Comparison of ENCODE assay signal across 14 cellular contexts in genomic region chr2:112229365-112229764, GRCh38. TPM values are rescaled to one million over a fixed set of nuclear protein-coding genes. Genes with fewer than 3 reads are reported as not detected.
DNase-seq lines count a peak whose midpoint lies in the region; ATAC-seq, FAIRE-seq and TF ChIP-seq lines count a peak whose summit lies in the region.
"Had no signal": no experiment of that assay in that cellular context is flagged by ENCODE, and none has a peak within 500 bp of the region (broad histone marks: within the 10 kb centered on the region; RNA-seq: fewer than 3 reads in every experiment).

No MANE protein-coding gene starts in this region.

- peaks cover 0 to 3% of the 10 kb centered on the region in 2 donors for H3K36me3 ChIP-seq in kidney (ENCODE audit: control insufficient read depth in 1 of 2, insufficient read depth in 2 of 2, low read length in 2 of 2)

- H3K4me3 ChIP-seq in kidney (ENCODE audit: low read length in 2 of 2), result no peak overlapping the region
- H3K4me3 ChIP-seq: dorsolateral prefrontal cortex, hepatocyte had no signal

- no peak for ATAC-seq in HG03565 (IDR thresholded peaks at IDR 0.05; ENCODE audit: unreplicated experiment)

- no peaks in the 10 kb centered on the region for H3K9me3 ChIP-seq in kidney (ENCODE audit: control insufficient read depth in 1 of 2, low read length in 2 of 2)
- H3K9me3 ChIP-seq: BE2C had no signal

- no peak for FAIRE-seq in kidney (lab: Jason Lieb, UNC)

- no peak overlapping the region for H3K27ac ChIP-seq in kidney (ENCODE audit: low read depth in 2 of 2, low read length in 2 of 2)
- H3K27ac ChIP-seq: dorsolateral prefrontal cortex, hepatocyte, parathyroid adenoma had no signal

- intact Hi-C loops in kidney (cut with DNase I), result no loop called here

- no peak overlapping the region for H3K9ac ChIP-seq in kidney (ENCODE audit: low read length in 2 of 2)
- H3K9ac ChIP-seq: parathyroid adenoma had no signal

- TF ChIP-seq CTCF in kidney (IDR thresholded peaks at IDR 0.05; ENCODE audit: borderline replicate concordance, extremely low read depth, insufficient read depth), result no peak

- DNase-seq in COLO829 (ENCODE audit: low spot score) (peak; percentile 19), KBM-7 (peak; percentile 5), SK-MEL-5 (ENCODE audit: low read depth, low spot score) (peak; percentile 15), fibroblast of the conjunctiva (ENCODE audit: low read depth) (peak; percentile 79), globus pallidus (ENCODE audit: low spot score) (no peak), kidney (no peak)
- no peak for DNase-seq in activated CD4-positive, alpha-beta T cell treated with anti-CD3 and anti-CD28 coated beads for 4 hours
- DNase-seq: activated naive CD4-positive, alpha-beta T cell treated with anti-CD3 and anti-CD28 coated beads, Interleukin-2, amount 50 U/mL, for 16 hours; BE2C; dorsolateral prefrontal cortex; NCI-H146 had no signal

- H3K4me1 ChIP-seq in kidney (ENCODE audit: control insufficient read depth in 1 of 2, insufficient read depth in 1 of 2, low read depth in 1 of 2, low read length in 2 of 2), result no peaks in the 10 kb centered on the region
- H3K4me1 ChIP-seq: BE2C, parathyroid adenoma had no signal

- in situ Hi-C loops in KBM-7 (cut with MboI; ENCODE audit: low pct_unique_long_range_greater_than_20kb, low sequenced_read_pairs), result no loop called here
- in situ Hi-C loops in SK-MEL-5 (cut with HindIII; ENCODE audit: low pct_unique_long_range_greater_than_20kb, low sequenced_read_pairs), result no loop called here

RNA-seq across cellular contexts. Expression of gene ZC3H8, which starts 25.5 kb away (rescaled TPM):
- 19.7 and 22.7 TPM in 2 replicates for total RNA-seq in SK-MEL-5 (2014; rRNA removed; shearing (Covaris generic))
- polyA plus RNA-seq in SK-MEL-5 (2015; cell fraction: cytosol; rRNA removed), result 12.0 and 19.2 TPM in 2 replicates
- polyA plus RNA-seq in SK-MEL-5 (2015; cell fraction: nucleus; rRNA removed), result 43.6 and 81.2 TPM in 2 replicates
- 6.8 TPM for total RNA-seq in kidney
- polyA plus RNA-seq in kidney (ENCODE audit: insufficient read depth, low read depth, low replicate concordance), result 8.3 TPM

RNA-seq across cellular contexts. Expression of gene ZC3H6, which starts 46.0 kb away (rescaled TPM):
- total RNA-seq in SK-MEL-5 (2014; rRNA removed; shearing (Covaris generic)), result 1.8 and 2.0 TPM in 2 replicates
- 0.95 and 1.6 TPM in 2 replicates for polyA plus RNA-seq in SK-MEL-5 (2015; cell fraction: cytosol; rRNA removed)
- 2.0 and 3.2 TPM in 2 replicates for polyA plus RNA-seq in SK-MEL-5 (2015; cell fraction: nucleus; rRNA removed)
- 17.1 TPM for total RNA-seq in kidney
- 1.4 TPM for polyA plus RNA-seq in kidney (ENCODE audit: insufficient read depth, low read depth, low replicate concordance)

Comparison
In these comparisons a context has a peak if more than half of its experiments do, and no peak if none do; other contexts are left out.
1. DNase-seq: peak in COLO829 (single experiment), KBM-7 (single experiment), SK-MEL-5 (single experiment) and fibroblast of the conjunctiva (single experiment); none in activated CD4-positive, alpha-beta T cell treated with anti-CD3 and anti-CD28 coated beads for 4 hours (0 of 2), globus pallidus (single experiment) and kidney (single experiment).